ENCODE assay signal across 1 cellular context in genomic region chr4:169311643-169312365, GRCh38.
TF ChIP-seq lines count a peak whose summit lies in the region.

No MANE protein-coding gene starts in this region.

TF ChIP-seq in HEK293T, 16 proteins besides CTCF, POLR2A, EP300 and RAD21 (continued from another document):
- TF ChIP-seq PKNOX1 (IDR thresholded peaks at IDR 0.05) = no peak
- TF ChIP-seq FOXM1 (IDR thresholded peaks at IDR 0.05; ENCODE audit: borderline replicate concordance) = no peak
- TF ChIP-seq L3MBTL2 (conservative IDR thresholded peaks at IDR 0.05) = no peak
- TF ChIP-seq NFRKB (IDR thresholded peaks at IDR 0.05) = no peak
- TF ChIP-seq FOXK2 (IDR thresholded peaks at IDR 0.05) = no peak
